1 cellular context compared by ENCODE assay signal in the genomic region with DNA sequence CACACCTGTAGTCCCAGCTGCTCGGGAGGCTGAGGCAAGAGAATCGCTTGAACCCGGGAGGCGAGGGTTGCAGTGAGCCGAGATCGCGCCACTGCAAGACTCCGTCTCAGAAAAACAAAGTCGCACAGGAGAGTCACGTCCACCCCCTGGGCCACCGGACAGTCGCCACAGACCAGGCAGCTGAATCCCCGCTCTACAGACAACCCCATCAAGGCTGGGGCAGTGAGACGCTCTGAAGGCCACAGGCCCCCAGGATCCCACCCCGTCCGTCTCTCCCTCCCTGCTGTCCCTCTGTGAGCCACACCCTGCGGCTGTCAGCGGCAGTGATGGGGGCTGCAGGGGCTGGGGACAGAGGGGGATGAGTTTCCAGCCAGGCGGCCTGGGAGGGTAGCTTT.
TF ChIP-seq lines count a peak whose summit lies in the region.

No MANE protein-coding gene starts in this region.

TF ChIP-seq in H1, 55 proteins besides CTCF, POLR2A, EP300 and RAD21:
- no peak for TF ChIP-seq TEAD4 (IDR thresholded peaks at IDR 0.05; ENCODE audit: low read depth, low read length)
- no peak for TF ChIP-seq CBX5 (IDR thresholded peaks at IDR 0.05; ENCODE audit: low read depth, low read length)
- TF ChIP-seq, protein P1, sequence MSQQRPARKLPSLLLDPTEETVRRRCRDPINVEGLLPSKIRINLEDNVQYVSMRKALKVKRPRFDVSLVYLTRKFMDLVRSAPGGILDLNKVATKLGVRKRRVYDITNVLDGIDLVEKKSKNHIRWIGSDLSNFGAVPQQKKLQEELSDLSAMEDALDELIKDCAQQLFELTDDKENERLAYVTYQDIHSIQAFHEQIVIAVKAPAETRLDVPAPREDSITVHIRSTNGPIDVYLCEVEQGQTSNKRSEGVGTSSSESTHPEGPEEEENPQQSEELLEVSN (IDR thresholded peaks at IDR 0.05), result no peak
- TF ChIP-seq KDM4A (IDR thresholded peaks at IDR 0.05; ENCODE audit: low read depth, low read length, severe bottlenecking), result no peak
- TF ChIP-seq SAP30 (IDR thresholded peaks at IDR 0.05; ENCODE audit: insufficient read depth, insufficient replicate concordance, low read length), result peak; percentile 11
- TF ChIP-seq TBP (IDR thresholded peaks at IDR 0.05; ENCODE audit: low read depth, low read length), result no peak
- no peak for TF ChIP-seq SP2 (IDR thresholded peaks at IDR 0.05; ENCODE audit: low read length)
